Comparison of ENCODE assay signal across 13 cellular contexts in genomic region chr13:85896516-85897450, GRCh38.
DNase-seq lines count a peak whose midpoint lies in the region; ATAC-seq and TF ChIP-seq lines count a peak whose summit lies in the region.
"Had no signal": no experiment of that assay in that cellular context is flagged by ENCODE, and none has a peak within 500 bp of the region (broad histone marks: within the 10 kb centered on the region; RNA-seq: fewer than 3 reads in every experiment).

No MANE protein-coding gene starts in this region.

- H3K9ac ChIP-seq in SK-N-SH = no peak overlapping the region

- TF ChIP-seq EP300 in SK-N-SH (IDR thresholded peaks at IDR 0.05; ENCODE audit: borderline replicate concordance in 1 of 2, low read depth in 1 of 2, low read length in 1 of 2) = no peak

- H3K9me3 Mint-ChIP-seq in HFFc6 = peaks cover 11% of the 10 kb centered on the region; the same call in 1 of the 2 replicates

- TF ChIP-seq RAD21 in SK-N-SH (IDR thresholded peaks at IDR 0.05; ENCODE audit: low read length) = peak; percentile 47

- H3K36me3 ChIP-seq in SK-N-SH (replicated peaks in 1 of 2; ENCODE audit: control insufficient read depth in 1 of 2, insufficient read depth in 2 of 2, low read length in 1 of 2) = no peaks in the 10 kb centered on the region

- no peak overlapping the region for H3K4me3 Mint-ChIP-seq in HFFc6
- H3K4me3 Mint-ChIP-seq: activated CD4-positive, alpha-beta T cell treated with anti-CD3 and anti-CD28 coated beads for 36 hours; CD4-positive, CD25-positive, alpha-beta regulatory T cell had no signal

- H3K36me3 Mint-ChIP-seq in HFFc6 (ENCODE audit: low read depth) = no peaks in the 10 kb centered on the region
- H3K36me3 Mint-ChIP-seq: CD4-positive, CD25-positive, alpha-beta regulatory T cell had no signal

- no peak overlapping the region for H3K27ac Mint-ChIP-seq in HFFc6
- H3K27ac Mint-ChIP-seq: activated CD4-positive, alpha-beta T cell treated with anti-CD3 and anti-CD28 coated beads for 36 hours had no signal

- no CpG with 5 or more reads among the region's 3 CpGs for WGBS in SK-N-SH (ENCODE audit: low lambda C conversion rate)

- POLR2A ChIA-PET in SK-N-SH (lab: Yijun Ruan, JAX) = no interaction called here

- no peaks in the 10 kb centered on the region for H3K4me1 ChIP-seq in SK-N-SH (ENCODE audit: control insufficient read depth in 1 of 2, insufficient read depth in 2 of 2, low read depth in 1 of 2, low read length in 1 of 2)

- no peaks in the 10 kb centered on the region for H3K27me3 ChIP-seq in SK-N-SH (ENCODE audit: insufficient read depth)

- CTCF ChIA-PET in SK-N-SH (lab: Yijun Ruan, JAX) = interaction anchor here (0.6 to 1.1 kb wide), 6 partner anchors 13 to 1036 kb away, joined by 3 to 4 read pairs (median 3); no protein-coding TSS in a partner anchor

- H3K9me2 ChIP-seq in SK-N-SH = no peaks in the 10 kb centered on the region

- no peaks in the 10 kb centered on the region for H3K4me1 Mint-ChIP-seq in HFFc6 (ENCODE audit: low read depth)
- H3K4me1 Mint-ChIP-seq: activated CD4-positive, alpha-beta T cell treated with anti-CD3 and anti-CD28 coated beads for 36 hours; CD4-positive, CD25-positive, alpha-beta regulatory T cell had no signal

- no peak overlapping the region for H3K4me2 ChIP-seq in SK-N-SH

- no peak overlapping the region for H3K4me3 ChIP-seq in SK-N-SH (ENCODE audit: low read depth in 2 of 2, low read length in 1 of 2)

- no peak overlapping the region for H2AFZ ChIP-seq in SK-N-SH (ENCODE audit: low read depth)

- ATAC-seq in HG03025 (IDR thresholded peaks at IDR 0.05; ENCODE audit: low FRiP score, unreplicated experiment) = no peak
- ATAC-seq: activated CD4-positive, alpha-beta T cell treated with anti-CD3 and anti-CD28 coated beads for 36 hours; Right ventricle myocardium inferior had no signal

- no peaks in the 10 kb centered on the region for H3F3A ChIP-seq in SK-N-SH (replicated peaks; ENCODE audit: insufficient read depth)

- no peaks in the 10 kb centered on the region for H3K27me3 Mint-ChIP-seq in HFFc6 (ENCODE audit: insufficient read depth)
- H3K27me3 Mint-ChIP-seq: activated CD4-positive, alpha-beta T cell treated with anti-CD3 and anti-CD28 coated beads for 36 hours; CD4-positive, CD25-positive, alpha-beta regulatory T cell had no signal

- TF ChIP-seq CTCF in C4-2B (conservative IDR thresholded peaks at IDR 0.05) = peak; percentile 58
- peak; percentile 33 for TF ChIP-seq CTCF in HFFc6 (IDR thresholded peaks at IDR 0.05)
- peak; percentile 60 for TF ChIP-seq CTCF in SK-N-SH (IDR thresholded peaks at IDR 0.05)

- H4K20me1 ChIP-seq in SK-N-SH (ENCODE audit: insufficient read depth) = no peaks in the 10 kb centered on the region

- no peaks in the 10 kb centered on the region for H3K79me2 ChIP-seq in SK-N-SH (ENCODE audit: insufficient read depth)

- H3K9me3 ChIP-seq in SK-N-SH = no peaks in the 10 kb centered on the region

- no peak overlapping the region for H3K27ac ChIP-seq in C4-2B
- H3K27ac ChIP-seq in SK-N-SH (ENCODE audit: low read depth in 2 of 2, low read length in 1 of 2) = no peak overlapping the region

- DNase-seq in HFFc6 (no peak), SK-N-SH (peak; percentile 21), islet precursor cell (peak; percentile 50), mesenteric fat pad (ENCODE audit: low spot score) (no peak), NCI-H2227 treated with DMSO at 0.1 percent for 48 hours (lab: John Stamatoyannopoulos, UW) (no peak)
- DNase-seq in activated CD4-positive, alpha-beta T cell treated with anti-CD3 and anti-CD28 coated beads, Interleukin-2, amount 50 U/mL, for 48 hours = no peak
- DNase-seq: activated CD4-positive, alpha-beta T cell treated with anti-CD3 and anti-CD28 coated beads for 36 hours; activated effector memory CD4-positive, alpha-beta T cell treated with Interleukin-2 at 50 U/mL for 16 hours; CD4-positive, CD25-positive, alpha-beta regulatory T cell; NCI-H1930 had no signal

TF ChIP-seq in SK-N-SH, 30 proteins besides CTCF, POLR2A, EP300 and RAD21:
- TF ChIP-seq USF2 (IDR thresholded peaks at IDR 0.05; ENCODE audit: borderline replicate concordance, low read depth, low read length) (no peak), MEF2A (IDR thresholded peaks at IDR 0.05; ENCODE audit: borderline replicate concordance, low read depth) (no peak), SMC3 (IDR thresholded peaks at IDR 0.05; ENCODE audit: low read depth, low read length) (peak; percentile 38; the same call in 1 of the 2 replicates)

Comparison
In these comparisons a context has a peak if more than half of its experiments do, and no peak if none do; other contexts are left out.
1. DNase-seq: peak in SK-N-SH (single experiment) and islet precursor cell (single experiment); none in HFFc6 (single experiment), activated CD4-positive, alpha-beta T cell treated with anti-CD3 and anti-CD28 coated beads, Interleukin-2, amount 50 U/mL, for 48 hours (0 of 2), mesenteric fat pad (single experiment) and NCI-H2227 treated with DMSO at 0.1 percent for 48 hours (single experiment).
2. Peak in every context shown above with its lines, with median percentiles within 50 percentile points of each other: CTCF ChIP-seq.